In genomic region chr17:35817196-35817595, GRCh38 we compare ENCODE assay signal across 1 cellular context.
TF ChIP-seq lines count a peak whose summit lies in the region.

No MANE protein-coding gene starts in this region.

TF ChIP-seq in HepG2, 621 proteins besides CTCF, POLR2A, EP300 and RAD21:
- no peak for TF ChIP-seq NFYC (CRISPR knock-in tag; IDR thresholded peaks at IDR 0.05)
- TF ChIP-seq HCFC1 (IDR thresholded peaks at IDR 0.05; ENCODE audit: low read depth, low read length): no peak
- TF ChIP-seq THAP11 (CRISPR knock-in tag; IDR thresholded peaks at IDR 0.05): no peak
- TF ChIP-seq SOX13 (IDR thresholded peaks at IDR 0.05): no peak
- TF ChIP-seq SOX13 (CRISPR knock-in tag; conservative IDR thresholded peaks at IDR 0.05 in 1 of 2, IDR thresholded peaks at IDR 0.05 in 1 of 2): no peak
- TF ChIP-seq ERF (CRISPR knock-in tag; IDR thresholded peaks at IDR 0.05): no peak
- no peak for TF ChIP-seq ZC3H13 (CRISPR knock-in tag; IDR thresholded peaks at IDR 0.05)
- TF ChIP-seq ZNF746 (CRISPR knock-in tag; IDR thresholded peaks at IDR 0.05): no peak
- no peak for TF ChIP-seq PRDM15 (CRISPR knock-in tag; IDR thresholded peaks at IDR 0.05)
- no peak for TF ChIP-seq ZNF841 (CRISPR knock-in tag; IDR thresholded peaks at IDR 0.05; ENCODE audit: borderline replicate concordance)
- no peak for TF ChIP-seq ZBTB8A (CRISPR knock-in tag; IDR thresholded peaks at IDR 0.05; ENCODE audit: borderline replicate concordance, low read depth)
